8 cellular contexts compared by ENCODE assay signal in genomic region chr14:73825551-73826188, GRCh38. TPM values are rescaled to one million over a fixed set of nuclear protein-coding genes. Genes with fewer than 3 reads are reported as not detected.
DNase-seq lines count a peak whose midpoint lies in the region; ATAC-seq and FAIRE-seq lines count a peak whose summit lies in the region.

No MANE protein-coding gene starts in this region.

- H3K27me3 Mint-ChIP-seq in activated CD4-positive, alpha-beta memory T cell treated with anti-CD3 and anti-CD28 coated beads for 36 hours: no peaks in the 10 kb centered on the region

- no peak overlapping the region for H3K4me3 Mint-ChIP-seq in activated CD4-positive, alpha-beta memory T cell treated with anti-CD3 and anti-CD28 coated beads for 36 hours

- intact Hi-C loops in activated CD4-positive, alpha-beta memory T cell treated with anti-CD3 and anti-CD28 coated beads for 36 hours (cut with micrococcal nuclease): loop anchor here (1.0 to 5.0 kb wide), 5 partner anchors 38 to 193 kb away; a partner anchor contains a TSS

- peak; percentile 83 for FAIRE-seq in G401.6 (lab: Jason Lieb, UNC)

- POLR2A ChIA-PET in activated CD4-positive, alpha-beta memory T cell treated with anti-CD3 and anti-CD28 coated beads for 36 hours (lab: Charles Lee): interaction anchor here (1.4 kb wide), 1 partner anchor 38 kb away, joined by 6 read pairs; no protein-coding TSS in a partner anchor

- no peaks in the 10 kb centered on the region for H3K9me3 Mint-ChIP-seq in activated CD4-positive, alpha-beta memory T cell treated with anti-CD3 and anti-CD28 coated beads for 36 hours

- no peak for ATAC-seq in HG02870 (IDR thresholded peaks at IDR 0.05; ENCODE audit: unreplicated experiment)

- H3K4me1 Mint-ChIP-seq in activated CD4-positive, alpha-beta memory T cell treated with anti-CD3 and anti-CD28 coated beads for 36 hours (ENCODE audit: low read depth): peaks cover 15% of the 10 kb centered on the region

- no peaks in the 10 kb centered on the region for H3K36me3 Mint-ChIP-seq in activated CD4-positive, alpha-beta memory T cell treated with anti-CD3 and anti-CD28 coated beads for 36 hours

- DNase-seq in HK-2 (ENCODE audit: unreplicated experiment): peak; percentile 80
- DNase-seq in NCI-H774 (lab: John Stamatoyannopoulos, UW): peak; percentile 49
- peak; percentile 87 for DNase-seq in activated CD4-positive, alpha-beta memory T cell treated with anti-CD3 and anti-CD28 coated beads for 36 hours
- peak; percentile 78 for DNase-seq in ecto neural progenitor cell (ENCODE audit: low spot score)
- peak; percentile 90 for DNase-seq in medulla oblongata (ENCODE audit: extremely low spot score)
- peak; percentile 51 for DNase-seq in stimulated activated CD8-positive, alpha-beta memory T cell treated with anti-CD3 and anti-CD28 coated beads, Interleukin-12 subunit alpha, Interleukin-12 subunit beta, amount 100 ng/mL, for 4 hours (ENCODE audit: low read depth)

- CTCF ChIA-PET in activated CD4-positive, alpha-beta memory T cell treated with anti-CD3 and anti-CD28 coated beads for 36 hours (lab: Charles Lee): interaction anchor here (0.5 to 8.2 kb wide), 23 partner anchors 9 to 688 kb away, joined by 3 to 181 read pairs (median 5); partner anchors contain the start of gene PTGR2

- no peak overlapping the region for H3K27ac Mint-ChIP-seq in activated CD4-positive, alpha-beta memory T cell treated with anti-CD3 and anti-CD28 coated beads for 36 hours

RNA-seq across cellular contexts. Expression of gene PTGR2, which starts 26.0 kb away (rescaled TPM):
- 10 to 100 TPM in 1 of 2 experiments, 1 to 10 TPM in 1; 9.9 to 10.3 TPM for total RNA-seq in activated CD4-positive, alpha-beta memory T cell treated with anti-CD3 and anti-CD28 coated beads for 36 hours
